ENCODE assay signal across 8 cellular contexts in the genomic region with DNA sequence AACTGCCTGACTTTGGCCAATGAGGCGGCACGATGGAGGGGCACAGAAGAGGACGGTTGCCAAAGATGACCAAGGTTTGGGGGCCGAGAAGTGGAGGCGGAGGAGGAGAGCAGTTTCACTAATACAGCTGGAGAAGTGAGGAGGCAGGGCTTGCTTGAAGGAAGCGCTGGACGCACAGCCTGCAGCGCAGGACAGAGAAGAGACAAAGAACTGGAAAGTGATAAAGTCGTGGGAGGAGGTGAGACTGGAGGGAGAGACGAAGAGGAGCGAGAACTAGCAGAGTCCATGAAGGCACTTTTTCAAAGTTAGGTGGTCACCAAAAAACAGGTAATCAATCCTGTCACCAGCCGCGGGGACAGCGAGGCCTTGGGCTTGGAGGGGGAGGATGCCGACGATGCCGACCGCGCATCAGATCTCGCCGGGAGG. TPM values are rescaled to one million over a fixed set of nuclear protein-coding genes. Genes with fewer than 3 reads are reported as not detected.
DNase-seq lines count a peak whose midpoint lies in the region; ATAC-seq and TF ChIP-seq lines count a peak whose summit lies in the region.

No MANE protein-coding gene starts in this region.

- H3K4me1 ChIP-seq in CD4-positive, alpha-beta memory T cell (ENCODE audit: insufficient read depth, low read length), result peaks cover 19% of the 10 kb centered on the region
- peaks cover 32% of the 10 kb centered on the region for H3K4me1 ChIP-seq in OCI-LY1 (ENCODE audit: insufficient read depth, low read length, severe bottlenecking)
- peaks cover 7% of the 10 kb centered on the region for H3K4me1 ChIP-seq in effector memory CD4-positive, alpha-beta T cell (ENCODE audit: control insufficient read depth, insufficient read depth, low read length, poor library complexity, severe bottlenecking)

- no peaks in the 10 kb centered on the region for H3K9me3 Mint-ChIP-seq in CD4-positive, alpha-beta memory T cell
- peaks cover 0 to 3% (median 0%) of the 10 kb centered on the region in 7 donors for H3K9me3 Mint-ChIP-seq in naive B cell

- no peaks in the 10 kb centered on the region for H3K79me2 ChIP-seq in OCI-LY1 (ENCODE audit: insufficient read depth, low read length)

- no peaks in the 10 kb centered on the region for H4K20me1 ChIP-seq in OCI-LY1 (ENCODE audit: insufficient read depth, low read length)

- peaks cover 15% of the 10 kb centered on the region for H3K36me3 ChIP-seq in CD4-positive, alpha-beta memory T cell (ENCODE audit: insufficient read depth, low read length)
- H3K36me3 ChIP-seq in OCI-LY1 (ENCODE audit: insufficient read depth, low read length), result peaks cover 22% of the 10 kb centered on the region
- peaks cover 23% of the 10 kb centered on the region for H3K36me3 ChIP-seq in effector memory CD4-positive, alpha-beta T cell (ENCODE audit: control insufficient read depth, insufficient read depth, low read length)

- peak overlapping the region; percentile 71 for H3K27ac ChIP-seq in CD4-positive, alpha-beta memory T cell (ENCODE audit: low read depth, low read length)
- H3K27ac ChIP-seq in OCI-LY1 (ENCODE audit: low read depth, low read length, poor library complexity, severe bottlenecking), result no peak overlapping the region
- no peak overlapping the region for H3K27ac ChIP-seq in effector memory CD4-positive, alpha-beta T cell (ENCODE audit: insufficient read depth, low read length, poor library complexity, severe bottlenecking)

- ATAC-seq in GM21515 (IDR thresholded peaks at IDR 0.05; ENCODE audit: unreplicated experiment) (peak; percentile 10), naive B cell (ENCODE audit: low read depth in 2 of 2) (peak in 1 of 2 donors; percentile 3)

- peak overlapping the region; percentile 93 for H3K4me2 ChIP-seq in OCI-LY1 (ENCODE audit: low read length)

- POLR2A ChIA-PET in CD4-positive, alpha-beta memory T cell (lab: Charles Lee; ENCODE audit: partially characterized antibody), result interaction anchor here (0.6 to 1.6 kb wide), 4 partner anchors 19 to 687 kb away, joined by 3 to 7 read pairs (median 4); partner anchors contain the start of genes DTL, INTS7 and NENF

- no peak for DNase-seq in CD4-positive, alpha-beta memory T cell
- DNase-seq in effector memory CD4-positive, alpha-beta T cell, result no peak
- DNase-seq in naive B cell (no peak), NCI-H187 treated with DMSO at 0.1 percent for 48 hours (lab: John Stamatoyannopoulos, UW) (no peak), NCI-H2081 treated with DMSO at 0.1 percent for 48 hours (lab: John Stamatoyannopoulos, UW) (no peak), pons (ENCODE audit: low spot score) (no peak)

- H2AFZ ChIP-seq in OCI-LY1 (ENCODE audit: low read length), result no peak overlapping the region

- peaks cover 16 to 38% (median 24%) of the 10 kb centered on the region in 4 donors for H3K4me1 Mint-ChIP-seq in CD4-positive, alpha-beta memory T cell
- H3K4me1 Mint-ChIP-seq in naive B cell, result peaks cover 22 to 59% (median 48%) of the 10 kb centered on the region in 3 donors

- H3K36me3 Mint-ChIP-seq in CD4-positive, alpha-beta memory T cell, result peaks cover 24 to 33% of the 10 kb centered on the region in 2 donors
- peaks cover 8 to 24% of the 10 kb centered on the region in 2 donors for H3K36me3 Mint-ChIP-seq in naive B cell

- H3K4me3 Mint-ChIP-seq in CD4-positive, alpha-beta memory T cell, result peak overlapping the region; percentile 87 to 97 (median 96)
- peak overlapping the region; percentile 82 to 100 (median 98) for H3K4me3 Mint-ChIP-seq in naive B cell

- H3F3A ChIP-seq in OCI-LY1 (ENCODE audit: insufficient read depth, low read length), result no peaks in the 10 kb centered on the region

- H3K9me2 ChIP-seq in OCI-LY1 (ENCODE audit: low read depth, low read length), result no peaks in the 10 kb centered on the region

- peak overlapping the region; percentile 90 to 92 for H3K4me3 ChIP-seq in CD4-positive, alpha-beta memory T cell (ENCODE audit: low read length in 2 of 2)
- peak overlapping the region; percentile 79 for H3K4me3 ChIP-seq in OCI-LY1 (ENCODE audit: low read depth, low read length, poor library complexity, severe bottlenecking)
- H3K4me3 ChIP-seq in effector memory CD4-positive, alpha-beta T cell (ENCODE audit: insufficient read depth, low read depth, low read length, poor library complexity, severe bottlenecking), result peak overlapping the region; percentile 98

- peak overlapping the region; percentile 80 for H3K9ac ChIP-seq in OCI-LY1 (ENCODE audit: low read length)

- peak overlapping the region; percentile 45 to 96 (median 89) for H3K27ac Mint-ChIP-seq in CD4-positive, alpha-beta memory T cell
- H3K27ac Mint-ChIP-seq in naive B cell, result peak overlapping the region; percentile 14 to 96 (median 90)

- intact Hi-C loops in CD4-positive, alpha-beta memory T cell (cut with micrococcal nuclease), result loop anchor here (1.0 kb wide), 2 partner anchors 18 to 128 kb away; partner anchors contain the start of gene NENF

- no peak for TF ChIP-seq CTCF in OCI-LY1 (IDR thresholded peaks at IDR 0.05; ENCODE audit: low read length)

- no peaks in the 10 kb centered on the region for H3K27me3 ChIP-seq in CD4-positive, alpha-beta memory T cell (ENCODE audit: insufficient read depth, low read length)
- H3K27me3 ChIP-seq in OCI-LY1 (ENCODE audit: insufficient read depth, low read length), result no peaks in the 10 kb centered on the region
- H3K27me3 ChIP-seq in effector memory CD4-positive, alpha-beta T cell (replicated peaks; ENCODE audit: control insufficient read depth, insufficient read depth, low read length, poor library complexity, severe bottlenecking), result no peaks in the 10 kb centered on the region

- no peaks in the 10 kb centered on the region for H3K9me3 ChIP-seq in CD4-positive, alpha-beta memory T cell (ENCODE audit: control insufficient read depth in 1 of 2, low read length in 2 of 2)
- no peaks in the 10 kb centered on the region for H3K9me3 ChIP-seq in OCI-LY1 (ENCODE audit: low read length)
- no peaks in the 10 kb centered on the region for H3K9me3 ChIP-seq in effector memory CD4-positive, alpha-beta T cell (ENCODE audit: control insufficient read depth, low read length)

- CTCF ChIA-PET in CD4-positive, alpha-beta memory T cell (lab: Charles Lee; ENCODE audit: partially characterized antibody), result interaction anchor here (1.2 to 1.9 kb wide), 3 partner anchors 42 to 343 kb away, joined by 3 to 4 read pairs (median 3); no protein-coding TSS in a partner anchor

- H3K27me3 Mint-ChIP-seq in CD4-positive, alpha-beta memory T cell, result no peaks in the 10 kb centered on the region
- no peaks in the 10 kb centered on the region for H3K27me3 Mint-ChIP-seq in naive B cell

RNA-seq across cellular contexts. Expression of gene PACC1, which starts 0.8 kb away (rescaled TPM):
- 10 to 100 TPM in 1 of 2 experiments, 1 to 10 TPM in 1; 9.7 to 12.3 TPM for total RNA-seq in CD4-positive, alpha-beta memory T cell
- polyA plus RNA-seq in CD4-positive, alpha-beta memory T cell, result 1 to 10 TPM; 8.8 to 9.4 TPM
- 10 to 100 TPM; 14.1 to 20.8 (median 18.7) TPM for polyA plus RNA-seq in naive B cell (ENCODE audit: low read depth in 6 of 6)

RNA-seq across cellular contexts. Expression of gene NENF, which starts 18.8 kb away (rescaled TPM):
- 10 to 100 TPM; 18.7 to 21.0 TPM for total RNA-seq in CD4-positive, alpha-beta memory T cell
- polyA plus RNA-seq in CD4-positive, alpha-beta memory T cell, result 10 to 100 TPM; 42.6 to 76.2 TPM
- 10 to 100 TPM; 31.7 to 93.4 (median 64.3) TPM for polyA plus RNA-seq in naive B cell (ENCODE audit: low read depth in 6 of 6)
